1 cellular context compared by ENCODE assay signal in the genomic region with DNA sequence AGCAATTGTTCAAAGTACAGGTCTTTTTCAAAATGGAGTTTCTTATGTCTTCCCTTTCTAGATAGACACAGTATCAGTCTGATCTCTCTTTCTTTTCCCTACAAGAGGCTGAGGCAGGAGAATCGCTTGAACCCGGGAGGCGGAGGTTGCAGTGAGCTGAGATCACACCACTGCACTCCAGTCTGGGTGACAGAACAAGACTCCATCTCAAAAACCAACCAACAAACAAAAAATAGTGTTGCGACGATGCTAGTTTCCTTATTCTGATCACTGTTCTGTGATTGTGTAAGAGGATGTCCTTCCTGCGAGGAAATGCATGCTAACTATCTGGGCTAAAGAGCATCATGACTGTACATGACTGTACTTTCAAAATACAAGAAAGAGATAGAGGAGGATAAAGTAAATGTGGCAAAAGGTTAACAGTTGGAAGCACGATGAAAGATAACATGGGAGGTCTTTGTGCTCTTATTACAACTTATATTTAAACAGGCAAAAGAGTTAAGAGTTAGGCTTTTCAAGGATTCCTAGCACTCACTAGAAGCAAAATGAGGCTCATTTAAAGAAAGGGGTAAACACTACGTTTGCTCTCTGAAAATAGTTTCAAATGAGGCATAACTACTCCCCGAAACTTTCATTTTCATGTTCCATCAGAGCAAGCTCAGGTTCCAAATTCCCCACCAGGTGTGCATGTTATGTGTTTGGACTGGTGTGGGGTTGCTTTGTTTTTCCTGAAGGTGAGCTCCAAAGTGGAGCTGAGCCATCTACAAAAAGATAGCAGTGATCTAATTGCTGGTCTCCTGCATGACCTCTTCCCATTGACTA.
TF ChIP-seq lines count a peak whose summit lies in the region.

No MANE protein-coding gene starts in this region.

TF ChIP-seq in HepG2, 621 proteins besides CTCF, POLR2A, EP300 and RAD21 (continued from another document and continues in another):
- TF ChIP-seq ZNF33B (CRISPR knock-in tag; IDR thresholded peaks at IDR 0.05), result no peak
- TF ChIP-seq ELF3 (CRISPR knock-in tag; IDR thresholded peaks at IDR 0.05), result peak; percentile 98
- no peak for TF ChIP-seq ZNF317 (CRISPR knock-in tag; IDR thresholded peaks at IDR 0.05)
- peak; percentile 58; the same call in 1 of the 2 replicates for TF ChIP-seq SIX1 (CRISPR knock-in tag; IDR thresholded peaks at IDR 0.05; ENCODE audit: borderline replicate concordance)
- TF ChIP-seq ZNF138 (CRISPR knock-in tag; IDR thresholded peaks at IDR 0.05; ENCODE audit: low read depth), result no peak
- peak; percentile 31; the same call in 1 of the 2 replicates for TF ChIP-seq RXRA (CRISPR knock-in tag; IDR thresholded peaks at IDR 0.05)
- TF ChIP-seq, protein P1, sequence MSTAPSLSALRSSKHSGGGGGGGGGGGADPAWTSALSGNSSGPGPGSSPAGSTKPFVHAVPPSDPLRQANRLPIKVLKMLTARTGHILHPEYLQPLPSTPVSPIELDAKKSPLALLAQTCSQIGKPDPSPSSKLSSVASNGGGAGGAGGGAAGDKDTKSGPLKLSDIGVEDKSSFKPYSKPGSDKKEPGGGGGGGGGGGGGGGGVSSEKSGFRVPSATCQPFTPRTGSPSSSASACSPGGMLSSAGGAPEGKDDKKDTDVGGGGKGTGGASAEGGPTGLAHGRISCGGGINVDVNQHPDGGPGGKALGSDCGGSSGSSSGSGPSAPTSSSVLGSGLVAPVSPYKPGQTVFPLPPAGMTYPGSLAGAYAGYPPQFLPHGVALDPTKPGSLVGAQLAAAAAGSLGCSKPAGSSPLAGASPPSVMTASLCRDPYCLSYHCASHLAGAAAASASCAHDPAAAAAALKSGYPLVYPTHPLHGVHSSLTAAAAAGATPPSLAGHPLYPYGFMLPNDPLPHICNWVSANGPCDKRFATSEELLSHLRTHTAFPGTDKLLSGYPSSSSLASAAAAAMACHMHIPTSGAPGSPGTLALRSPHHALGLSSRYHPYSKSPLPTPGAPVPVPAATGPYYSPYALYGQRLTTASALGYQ (CRISPR knock-in tag; IDR thresholded peaks at IDR 0.05), result no peak
- TF ChIP-seq MATR3 (CRISPR knock-in tag; IDR thresholded peaks at IDR 0.05), result no peak
- TF ChIP-seq, protein P2, sequence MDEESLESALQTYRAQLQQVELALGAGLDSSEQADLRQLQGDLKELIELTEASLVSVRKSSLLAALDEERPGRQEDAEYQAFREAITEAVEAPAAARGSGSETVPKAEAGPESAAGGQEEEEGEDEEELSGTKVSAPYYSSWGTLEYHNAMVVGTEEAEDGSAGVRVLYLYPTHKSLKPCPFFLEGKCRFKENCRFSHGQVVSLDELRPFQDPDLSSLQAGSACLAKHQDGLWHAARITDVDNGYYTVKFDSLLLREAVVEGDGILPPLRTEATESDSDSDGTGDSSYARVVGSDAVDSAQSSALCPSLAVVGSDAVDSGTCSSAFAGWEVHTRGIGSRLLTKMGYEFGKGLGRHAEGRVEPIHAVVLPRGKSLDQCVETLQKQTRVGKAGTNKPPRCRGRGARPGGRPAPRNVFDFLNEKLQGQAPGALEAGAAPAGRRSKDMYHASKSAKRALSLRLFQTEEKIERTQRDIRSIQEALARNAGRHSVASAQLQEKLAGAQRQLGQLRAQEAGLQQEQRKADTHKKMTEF (CRISPR knock-in tag; IDR thresholded peaks at IDR 0.05), result peak; percentile 38; the same call in 1 of the 2 replicates
- TF ChIP-seq ZNF552 (CRISPR knock-in tag; IDR thresholded peaks at IDR 0.05; ENCODE audit: borderline replicate concordance), result no peak
- no peak for TF ChIP-seq ELF4 (CRISPR knock-in tag; IDR thresholded peaks at IDR 0.05; ENCODE audit: borderline replicate concordance)
- no peak for TF ChIP-seq AKAP8 (CRISPR knock-in tag; IDR thresholded peaks at IDR 0.05)
- TF ChIP-seq, protein P3, sequence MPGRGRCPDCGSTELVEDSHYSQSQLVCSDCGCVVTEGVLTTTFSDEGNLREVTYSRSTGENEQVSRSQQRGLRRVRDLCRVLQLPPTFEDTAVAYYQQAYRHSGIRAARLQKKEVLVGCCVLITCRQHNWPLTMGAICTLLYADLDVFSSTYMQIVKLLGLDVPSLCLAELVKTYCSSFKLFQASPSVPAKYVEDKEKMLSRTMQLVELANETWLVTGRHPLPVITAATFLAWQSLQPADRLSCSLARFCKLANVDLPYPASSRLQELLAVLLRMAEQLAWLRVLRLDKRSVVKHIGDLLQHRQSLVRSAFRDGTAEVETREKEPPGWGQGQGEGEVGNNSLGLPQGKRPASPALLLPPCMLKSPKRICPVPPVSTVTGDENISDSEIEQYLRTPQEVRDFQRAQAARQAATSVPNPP (CRISPR knock-in tag; IDR thresholded peaks at IDR 0.05), result no peak
- TF ChIP-seq, protein P4, sequence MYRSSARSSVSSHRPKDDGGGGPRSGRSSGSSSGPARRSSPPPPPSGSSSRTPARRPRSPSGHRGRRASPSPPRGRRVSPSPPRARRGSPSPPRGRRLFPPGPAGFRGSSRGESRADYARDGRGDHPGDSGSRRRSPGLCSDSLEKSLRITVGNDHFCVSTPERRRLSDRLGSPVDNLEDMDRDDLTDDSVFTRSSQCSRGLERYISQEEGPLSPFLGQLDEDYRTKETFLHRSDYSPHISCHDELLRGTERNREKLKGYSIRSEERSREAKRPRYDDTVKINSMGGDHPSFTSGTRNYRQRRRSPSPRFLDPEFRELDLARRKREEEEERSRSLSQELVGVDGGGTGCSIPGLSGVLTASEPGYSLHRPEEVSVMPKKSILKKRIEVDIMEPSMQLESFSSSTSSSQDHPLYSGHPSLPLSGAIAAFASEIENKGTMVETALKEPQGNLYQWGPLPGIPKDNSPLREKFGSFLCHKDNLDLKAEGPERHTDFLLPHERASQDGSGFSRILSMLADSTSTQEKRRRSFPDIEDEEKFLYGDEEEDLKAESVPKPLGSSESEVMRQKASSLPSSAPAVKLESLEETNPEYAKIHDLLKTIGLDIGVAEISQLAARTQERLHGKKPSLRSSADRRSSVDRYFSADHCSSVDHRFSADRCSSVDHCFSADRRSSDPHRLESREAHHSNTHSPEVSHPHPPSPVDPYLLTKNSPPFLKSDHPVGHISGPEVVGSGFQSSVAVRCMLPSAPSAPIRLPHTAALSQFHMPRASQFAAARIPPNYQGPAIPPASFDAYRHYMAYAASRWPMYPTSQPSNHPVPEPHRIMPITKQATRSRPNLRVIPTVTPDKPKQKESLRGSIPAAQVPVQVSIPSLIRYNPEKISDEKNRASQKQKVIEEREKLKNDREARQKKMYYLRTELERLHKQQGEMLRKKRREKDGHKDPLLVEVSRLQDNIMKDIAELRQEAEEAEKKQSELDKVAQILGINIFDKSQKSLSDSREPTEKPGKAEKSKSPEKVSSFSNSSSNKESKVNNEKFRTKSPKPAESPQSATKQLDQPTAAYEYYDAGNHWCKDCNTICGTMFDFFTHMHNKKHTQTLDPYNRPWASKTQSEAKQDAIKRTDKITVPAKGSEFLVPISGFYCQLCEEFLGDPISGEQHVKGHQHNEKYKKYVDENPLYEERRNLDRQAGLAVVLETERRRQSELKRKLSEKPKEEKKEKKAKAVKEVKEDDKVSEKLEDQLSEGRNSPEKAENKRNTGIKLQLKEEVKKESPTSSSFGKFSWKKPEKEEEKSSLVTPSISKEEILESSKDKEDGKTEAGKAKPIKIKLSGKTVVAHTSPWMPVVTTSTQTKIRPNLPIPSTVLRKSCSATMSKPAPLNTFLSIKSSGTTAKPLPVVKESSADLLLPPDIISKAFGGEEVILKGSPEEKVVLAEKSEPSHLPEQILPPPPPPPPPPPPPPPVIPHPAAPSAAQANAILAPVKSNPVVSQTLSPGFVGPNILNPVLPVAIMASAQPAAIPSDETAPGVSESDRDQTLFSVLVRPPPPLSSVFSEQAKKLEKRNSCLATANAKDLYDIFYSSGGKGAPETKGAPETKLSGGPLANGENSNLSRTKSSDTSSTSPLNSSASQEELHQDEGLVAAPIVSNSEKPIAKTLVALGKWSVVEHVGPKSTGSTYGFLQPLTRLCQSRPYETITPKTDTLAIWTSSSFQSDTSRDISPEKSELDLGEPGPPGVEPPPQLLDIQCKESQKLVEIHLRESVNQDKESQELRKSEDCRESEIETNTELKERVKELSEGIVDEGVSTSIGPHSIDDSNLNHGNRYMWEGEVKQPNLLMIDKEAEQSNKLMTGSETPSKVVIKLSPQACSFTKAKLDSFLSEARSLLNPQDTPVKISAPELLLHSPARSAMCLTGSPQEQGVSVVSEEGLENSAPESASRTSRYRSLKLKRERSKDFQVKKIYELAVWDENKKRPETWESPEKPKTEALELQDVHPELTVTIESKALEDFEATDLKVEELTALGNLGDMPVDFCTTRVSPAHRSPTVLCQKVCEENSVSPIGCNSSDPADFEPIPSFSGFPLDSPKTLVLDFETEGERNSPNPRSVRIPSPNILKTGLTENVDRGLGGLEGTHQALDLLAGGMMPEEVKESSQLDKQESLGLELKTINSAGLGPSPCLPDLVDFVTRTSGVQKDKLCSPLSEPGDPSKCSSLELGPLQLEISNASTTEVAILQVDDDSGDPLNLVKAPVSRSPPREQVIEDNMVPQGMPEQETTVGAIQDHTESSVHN (CRISPR knock-in tag; IDR thresholded peaks at IDR 0.05), result no peak
- TF ChIP-seq ZNF570 (CRISPR knock-in tag; IDR thresholded peaks at IDR 0.05; ENCODE audit: borderline replicate concordance), result no peak
- no peak for TF ChIP-seq SRSF4 (IDR thresholded peaks at IDR 0.05; ENCODE audit: low read depth, low read length, poor library complexity, severe bottlenecking)
- peak; percentile 66; the same call in 1 of the 2 replicates for TF ChIP-seq GFI1 (CRISPR knock-in tag; IDR thresholded peaks at IDR 0.05; ENCODE audit: borderline replicate concordance)
- TF ChIP-seq, protein P5, sequence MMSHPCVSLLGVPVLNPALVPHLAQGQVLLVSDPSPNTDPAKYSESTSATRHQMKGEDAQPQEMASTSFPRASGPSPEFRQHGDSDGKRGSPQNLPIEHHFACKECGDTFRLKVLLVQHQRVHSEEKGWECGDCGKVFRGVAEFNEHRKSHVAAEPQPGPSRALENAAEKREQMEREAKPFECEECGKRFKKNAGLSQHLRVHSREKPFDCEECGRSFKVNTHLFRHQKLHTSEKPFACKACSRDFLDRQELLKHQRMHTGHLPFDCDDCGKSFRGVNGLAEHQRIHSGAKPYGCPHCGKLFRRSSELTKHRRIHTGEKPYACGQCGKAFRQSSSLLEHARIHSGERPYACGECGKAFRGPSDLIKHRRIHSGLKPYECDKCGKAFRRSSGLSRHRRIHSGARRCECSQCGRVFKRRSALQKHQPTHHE (CRISPR knock-in tag; IDR thresholded peaks at IDR 0.05; ENCODE audit: borderline replicate concordance), result no peak
- no peak for TF ChIP-seq ARNTL (CRISPR knock-in tag; IDR thresholded peaks at IDR 0.05)
- TF ChIP-seq SIN3B (IDR thresholded peaks at IDR 0.05; ENCODE audit: low read length), result no peak
- TF ChIP-seq NFIC (IDR thresholded peaks at IDR 0.05; ENCODE audit: low read length), result peak; percentile 55; the same call in 1 of the 2 replicates
- TF ChIP-seq, protein P6, sequence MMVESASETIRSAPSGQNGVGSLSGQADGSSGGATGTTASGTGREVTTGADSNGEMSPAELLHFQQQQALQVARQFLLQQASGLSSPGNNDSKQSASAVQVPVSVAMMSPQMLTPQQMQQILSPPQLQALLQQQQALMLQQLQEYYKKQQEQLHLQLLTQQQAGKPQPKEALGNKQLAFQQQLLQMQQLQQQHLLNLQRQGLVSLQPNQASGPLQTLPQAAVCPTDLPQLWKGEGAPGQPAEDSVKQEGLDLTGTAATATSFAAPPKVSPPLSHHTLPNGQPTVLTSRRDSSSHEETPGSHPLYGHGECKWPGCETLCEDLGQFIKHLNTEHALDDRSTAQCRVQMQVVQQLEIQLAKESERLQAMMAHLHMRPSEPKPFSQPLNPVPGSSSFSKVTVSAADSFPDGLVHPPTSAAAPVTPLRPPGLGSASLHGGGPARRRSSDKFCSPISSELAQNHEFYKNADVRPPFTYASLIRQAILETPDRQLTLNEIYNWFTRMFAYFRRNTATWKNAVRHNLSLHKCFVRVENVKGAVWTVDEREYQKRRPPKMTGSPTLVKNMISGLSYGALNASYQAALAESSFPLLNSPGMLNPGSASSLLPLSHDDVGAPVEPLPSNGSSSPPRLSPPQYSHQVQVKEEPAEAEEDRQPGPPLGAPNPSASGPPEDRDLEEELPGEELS (CRISPR knock-in tag; IDR thresholded peaks at IDR 0.05), result peak; percentile 67; the same call in 1 of the 2 replicates
- no peak for TF ChIP-seq KDM5B (CRISPR knock-in tag; IDR thresholded peaks at IDR 0.05; ENCODE audit: borderline replicate concordance)
- TF ChIP-seq, protein P7, sequence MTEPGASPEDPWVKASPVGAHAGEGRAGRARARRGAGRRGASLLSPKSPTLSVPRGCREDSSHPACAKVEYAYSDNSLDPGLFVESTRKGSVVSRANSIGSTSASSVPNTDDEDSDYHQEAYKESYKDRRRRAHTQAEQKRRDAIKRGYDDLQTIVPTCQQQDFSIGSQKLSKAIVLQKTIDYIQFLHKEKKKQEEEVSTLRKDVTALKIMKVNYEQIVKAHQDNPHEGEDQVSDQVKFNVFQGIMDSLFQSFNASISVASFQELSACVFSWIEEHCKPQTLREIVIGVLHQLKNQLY (CRISPR knock-in tag; IDR thresholded peaks at IDR 0.05), result peak; percentile 57; the same call in 1 of the 2 replicates
- no peak for TF ChIP-seq KLF12 (CRISPR knock-in tag; IDR thresholded peaks at IDR 0.05; ENCODE audit: borderline replicate concordance)
- TF ChIP-seq KDM5A (IDR thresholded peaks at IDR 0.05; ENCODE audit: borderline replicate concordance, low read length), result no peak; the same call in 1 of the 2 replicates
- TF ChIP-seq, protein P8, sequence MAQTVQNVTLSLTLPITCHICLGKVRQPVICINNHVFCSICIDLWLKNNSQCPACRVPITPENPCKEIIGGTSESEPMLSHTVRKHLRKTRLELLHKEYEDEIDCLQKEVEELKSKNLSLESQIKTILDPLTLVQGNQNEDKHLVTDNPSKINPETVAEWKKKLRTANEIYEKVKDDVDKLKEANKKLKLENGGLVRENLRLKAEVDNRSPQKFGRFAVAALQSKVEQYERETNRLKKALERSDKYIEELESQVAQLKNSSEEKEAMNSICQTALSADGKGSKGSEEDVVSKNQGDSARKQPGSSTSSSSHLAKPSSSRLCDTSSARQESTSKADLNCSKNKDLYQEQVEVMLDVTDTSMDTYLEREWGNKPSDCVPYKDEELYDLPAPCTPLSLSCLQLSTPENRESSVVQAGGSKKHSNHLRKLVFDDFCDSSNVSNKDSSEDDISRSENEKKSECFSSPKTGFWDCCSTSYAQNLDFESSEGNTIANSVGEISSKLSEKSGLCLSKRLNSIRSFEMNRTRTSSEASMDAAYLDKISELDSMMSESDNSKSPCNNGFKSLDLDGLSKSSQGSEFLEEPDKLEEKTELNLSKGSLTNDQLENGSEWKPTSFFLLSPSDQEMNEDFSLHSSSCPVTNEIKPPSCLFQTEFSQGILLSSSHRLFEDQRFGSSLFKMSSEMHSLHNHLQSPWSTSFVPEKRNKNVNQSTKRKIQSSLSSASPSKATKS (CRISPR knock-in tag; IDR thresholded peaks at IDR 0.05), result no peak
- TF ChIP-seq, protein P9, sequence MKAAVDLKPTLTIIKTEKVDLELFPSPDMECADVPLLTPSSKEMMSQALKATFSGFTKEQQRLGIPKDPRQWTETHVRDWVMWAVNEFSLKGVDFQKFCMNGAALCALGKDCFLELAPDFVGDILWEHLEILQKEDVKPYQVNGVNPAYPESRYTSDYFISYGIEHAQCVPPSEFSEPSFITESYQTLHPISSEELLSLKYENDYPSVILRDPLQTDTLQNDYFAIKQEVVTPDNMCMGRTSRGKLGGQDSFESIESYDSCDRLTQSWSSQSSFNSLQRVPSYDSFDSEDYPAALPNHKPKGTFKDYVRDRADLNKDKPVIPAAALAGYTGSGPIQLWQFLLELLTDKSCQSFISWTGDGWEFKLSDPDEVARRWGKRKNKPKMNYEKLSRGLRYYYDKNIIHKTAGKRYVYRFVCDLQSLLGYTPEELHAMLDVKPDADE (CRISPR knock-in tag; IDR thresholded peaks at IDR 0.05), result no peak
- TF ChIP-seq SNRNP70 (IDR thresholded peaks at IDR 0.05; ENCODE audit: low read depth, low read length), result no peak
- no peak for TF ChIP-seq KDM4B (CRISPR knock-in tag; IDR thresholded peaks at IDR 0.05)
- TF ChIP-seq KLF6 (CRISPR knock-in tag; IDR thresholded peaks at IDR 0.05), result no peak
- no peak; the same call in 1 of the 2 replicates for TF ChIP-seq DMAP1 (CRISPR knock-in tag; IDR thresholded peaks at IDR 0.05)
- TF ChIP-seq PTBP1 (IDR thresholded peaks at IDR 0.05; ENCODE audit: low read depth, low read length, poor library complexity, severe bottlenecking), result no peak
- TF ChIP-seq ZNF589 (CRISPR knock-in tag; conservative IDR thresholded peaks at IDR 0.05), result no peak
- TF ChIP-seq SMARCC2 (IDR thresholded peaks at IDR 0.05), result no peak
